In the genomic region with DNA sequence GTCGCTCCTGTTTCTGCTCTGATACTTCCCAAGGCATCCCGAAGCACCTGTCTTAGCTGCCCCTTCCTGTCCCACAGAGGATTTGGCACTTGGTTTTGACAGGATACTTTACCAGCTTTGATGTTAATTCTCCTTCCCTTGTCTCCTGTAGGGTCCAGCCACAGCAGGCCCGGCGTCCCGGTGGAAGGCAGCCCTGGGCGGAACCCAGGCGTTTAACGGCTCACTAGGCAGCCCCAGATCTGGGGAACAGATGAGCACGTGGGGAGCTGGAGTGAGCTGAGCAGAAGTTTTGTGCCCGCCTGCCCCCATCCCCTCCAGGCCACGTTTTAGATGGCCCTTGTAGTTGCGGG, we compare ENCODE assay signal across 16 cellular contexts. TPM values are rescaled to one million over a fixed set of nuclear protein-coding genes. Genes with fewer than 3 reads are reported as not detected.
A peak's percentile ranks its signal among the peaks of the same experiment; 100 is the strongest.
DNase-seq lines count a peak whose midpoint lies in the region; ATAC-seq lines count a peak whose summit lies in the region.
"Had no signal": no experiment of that assay in that cellular context is flagged by ENCODE, and none has a peak within 500 bp of the region (broad histone marks: within the 10 kb centered on the region; RNA-seq: fewer than 3 reads in every experiment).

No MANE protein-coding gene starts in this region.

- DNase-seq in cerebellum (ENCODE audit: low spot score) (peak; percentile 43), myocyte (ENCODE audit: low read depth) (peak; percentile 39), T1000 (lab: John Stamatoyannopoulos, UW) (no peak)
- no peak for DNase-seq in effector memory CD8-positive, alpha-beta T cell
- DNase-seq: activated B cell treated with CpG ODN at 0.5 μM for 24 hours; activated naive CD8-positive, alpha-beta T cell treated with anti-CD3 and anti-CD28 coated beads for 36 hours; CD8-positive, alpha-beta memory T cell; colonic mucosa; GOT3; Karpas-422; midbrain; NCI-H1694 had no signal

- no peaks in the 10 kb centered on the region for H3K27me3 ChIP-seq in HUES64 (ENCODE audit: insufficient read depth, low read length)
- H3K27me3 ChIP-seq: colonic mucosa had no signal

- 59% methylated on average over 12 of the region's 12 CpGs for WGBS in HUES64

- H3K36me3 ChIP-seq in HUES64 (ENCODE audit: insufficient read depth, low read length) = peaks cover 63% of the 10 kb centered on the region

- H3K4me3 Mint-ChIP-seq in stimulated activated memory B cell treated with anti-CD40 and anti-IgM and Interleukin-4, amounts not matched to agents 10 μg/mL and 1 μg/mL and 100 μg/mL, for 72 hours = no peak overlapping the region
- H3K4me3 Mint-ChIP-seq in effector memory CD8-positive, alpha-beta T cell = no peak overlapping the region
- H3K4me3 Mint-ChIP-seq: activated B cell treated with CpG ODN at 0.5 μM for 24 hours; activated naive CD8-positive, alpha-beta T cell treated with anti-CD3 and anti-CD28 coated beads for 36 hours; CD8-positive, alpha-beta memory T cell; stimulated activated naive CD8-positive, alpha-beta T cell treated with anti-CD3 and anti-CD28 coated beads, Interleukin-15, Interleukin-2, amounts not matched to agents 100 ng/mL and 50 ng/mL, for 24 hours had no signal

- no peaks in the 10 kb centered on the region for H3K27me3 Mint-ChIP-seq in stimulated activated memory B cell treated with anti-CD40 and anti-IgM and Interleukin-4, amounts not matched to agents 10 μg/mL and 1 μg/mL and 100 μg/mL, for 72 hours
- no peaks in the 10 kb centered on the region for H3K27me3 Mint-ChIP-seq in effector memory CD8-positive, alpha-beta T cell
- H3K27me3 Mint-ChIP-seq: activated B cell treated with CpG ODN at 0.5 μM for 24 hours; activated naive CD8-positive, alpha-beta T cell treated with anti-CD3 and anti-CD28 coated beads for 36 hours; CD8-positive, alpha-beta memory T cell; stimulated activated naive CD8-positive, alpha-beta T cell treated with anti-CD3 and anti-CD28 coated beads, Interleukin-15, Interleukin-2, amounts not matched to agents 100 ng/mL and 50 ng/mL, for 24 hours had no signal

- H3K27ac Mint-ChIP-seq in stimulated activated memory B cell treated with anti-CD40 and anti-IgM and Interleukin-4, amounts not matched to agents 10 μg/mL and 1 μg/mL and 100 μg/mL, for 72 hours = peak overlapping the region; percentile 71
- H3K27ac Mint-ChIP-seq in effector memory CD8-positive, alpha-beta T cell = peak overlapping the region in 1 of 2 donors; percentile 70
- H3K27ac Mint-ChIP-seq: activated naive CD8-positive, alpha-beta T cell treated with anti-CD3 and anti-CD28 coated beads for 36 hours; stimulated activated naive CD8-positive, alpha-beta T cell treated with anti-CD3 and anti-CD28 coated beads, Interleukin-15, Interleukin-2, amounts not matched to agents 100 ng/mL and 50 ng/mL, for 24 hours had no signal

- H3K4me3 ChIP-seq in HUES64 (ENCODE audit: low read length) = peak overlapping the region; percentile 41; the same call in 1 of the 2 replicates
- H3K4me3 ChIP-seq: colonic mucosa had no signal

- peaks cover 12% of the 10 kb centered on the region for H3K4me1 Mint-ChIP-seq in stimulated activated memory B cell treated with anti-CD40 and anti-IgM and Interleukin-4, amounts not matched to agents 10 μg/mL and 1 μg/mL and 100 μg/mL, for 72 hours
- H3K4me1 Mint-ChIP-seq in effector memory CD8-positive, alpha-beta T cell (ENCODE audit: low read depth in 2 of 2) = peaks cover 3 to 9% of the 10 kb centered on the region in 2 donors
- H3K4me1 Mint-ChIP-seq: activated naive CD8-positive, alpha-beta T cell treated with anti-CD3 and anti-CD28 coated beads for 36 hours had no signal

- no peaks in the 10 kb centered on the region for H3K9me3 ChIP-seq in HUES64 (ENCODE audit: insufficient read depth, low read depth, low read length)
- H3K9me3 ChIP-seq: colonic mucosa had no signal

- H3K4me1 ChIP-seq in HUES64 (ENCODE audit: insufficient read depth, low read length) = peaks cover 25% of the 10 kb centered on the region
- H3K4me1 ChIP-seq: colonic mucosa had no signal

- peak overlapping the region; percentile 87 for H3K27ac ChIP-seq in HUES64 (ENCODE audit: low read depth, low read length)
- H3K27ac ChIP-seq: colonic mucosa had no signal

- no peaks in the 10 kb centered on the region for H3K9me3 Mint-ChIP-seq in stimulated activated memory B cell treated with anti-CD40 and anti-IgM and Interleukin-4, amounts not matched to agents 10 μg/mL and 1 μg/mL and 100 μg/mL, for 72 hours
- no peaks in the 10 kb centered on the region for H3K9me3 Mint-ChIP-seq in effector memory CD8-positive, alpha-beta T cell
- H3K9me3 Mint-ChIP-seq: activated B cell treated with CpG ODN at 0.5 μM for 24 hours; activated naive CD8-positive, alpha-beta T cell treated with anti-CD3 and anti-CD28 coated beads for 36 hours; CD8-positive, alpha-beta memory T cell; stimulated activated naive CD8-positive, alpha-beta T cell treated with anti-CD3 and anti-CD28 coated beads, Interleukin-15, Interleukin-2, amounts not matched to agents 100 ng/mL and 50 ng/mL, for 24 hours had no signal

- peaks cover 55% of the 10 kb centered on the region for H3K36me3 Mint-ChIP-seq in stimulated activated memory B cell treated with anti-CD40 and anti-IgM and Interleukin-4, amounts not matched to agents 10 μg/mL and 1 μg/mL and 100 μg/mL, for 72 hours
- peaks cover 75% of the 10 kb centered on the region for H3K36me3 Mint-ChIP-seq in effector memory CD8-positive, alpha-beta T cell (ENCODE audit: insufficient read depth)

- peak overlapping the region; percentile 56 for H3K9ac ChIP-seq in HUES64 (ENCODE audit: low read depth, low read length)

- ATAC-seq in stimulated activated memory B cell treated with anti-CD40 and anti-IgM and Interleukin-4, amounts not matched to agents 10 μg/mL and 1 μg/mL and 100 μg/mL, for 72 hours = no peak
- no peak for ATAC-seq in HG03354 (IDR thresholded peaks at IDR 0.05; ENCODE audit: poor library complexity, severe bottlenecking, unreplicated experiment)
- no peak for ATAC-seq in effector memory CD8-positive, alpha-beta T cell (replicated peaks)

RNA-seq across cellular contexts. Expression of gene ANKRD23, which starts 11.4 kb away (rescaled TPM):
- polyA plus RNA-seq in HUES64 (2013, experiment 1 of 2) = 1.4 TPM
- polyA plus RNA-seq in HUES64 (2013, experiment 2 of 2) = 0.95 TPM
- 8.0 TPM for total RNA-seq in cerebellum
- 3.4 and 4.3 TPM in 2 replicates for total RNA-seq in myocyte
- 2.6 TPM for polyA plus RNA-seq in myocyte (2012)

RNA-seq across cellular contexts. Expression of gene CNNM3, which starts 16.3 kb away (rescaled TPM):
- 15.1 TPM for polyA plus RNA-seq in HUES64 (2013, experiment 1 of 2)
- polyA plus RNA-seq in HUES64 (2013, experiment 2 of 2) = 13.8 TPM
- total RNA-seq in cerebellum (16.1 TPM), myocyte (5.5 and 8.7 TPM in 2 replicates)
- 15.1 TPM for polyA plus RNA-seq in myocyte (2012)

RNA-seq across cellular contexts. Expression of gene ANKRD39, which starts 25.4 kb away (rescaled TPM):
- 10.5 TPM for polyA plus RNA-seq in HUES64 (2013, experiment 1 of 2)
- 11.7 TPM for polyA plus RNA-seq in HUES64 (2013, experiment 2 of 2)
- total RNA-seq in cerebellum (13.2 TPM), myocyte (10.5 and 15.6 TPM in 2 replicates)
- 14.9 TPM for polyA plus RNA-seq in myocyte (2012)

RNA-seq across cellular contexts. Expression of gene SEMA4C, which starts 37.5 kb away (rescaled TPM):
- polyA plus RNA-seq in HUES64 (2013, experiment 1 of 2) = 46.9 TPM
- 53.7 TPM for polyA plus RNA-seq in HUES64 (2013, experiment 2 of 2)
- total RNA-seq in cerebellum (51.0 TPM), myocyte (74.5 and 88.9 TPM in 2 replicates)
- 31.1 TPM for polyA plus RNA-seq in myocyte (2012)

Comparison
In these comparisons a context has a peak if more than half of its experiments do, and no peak if none do; other contexts are left out.
1. DNase-seq: peak in cerebellum (single experiment) and myocyte (single experiment); none in T1000 (single experiment) and effector memory CD8-positive, alpha-beta T cell (0 of 3).